In the genomic region with DNA sequence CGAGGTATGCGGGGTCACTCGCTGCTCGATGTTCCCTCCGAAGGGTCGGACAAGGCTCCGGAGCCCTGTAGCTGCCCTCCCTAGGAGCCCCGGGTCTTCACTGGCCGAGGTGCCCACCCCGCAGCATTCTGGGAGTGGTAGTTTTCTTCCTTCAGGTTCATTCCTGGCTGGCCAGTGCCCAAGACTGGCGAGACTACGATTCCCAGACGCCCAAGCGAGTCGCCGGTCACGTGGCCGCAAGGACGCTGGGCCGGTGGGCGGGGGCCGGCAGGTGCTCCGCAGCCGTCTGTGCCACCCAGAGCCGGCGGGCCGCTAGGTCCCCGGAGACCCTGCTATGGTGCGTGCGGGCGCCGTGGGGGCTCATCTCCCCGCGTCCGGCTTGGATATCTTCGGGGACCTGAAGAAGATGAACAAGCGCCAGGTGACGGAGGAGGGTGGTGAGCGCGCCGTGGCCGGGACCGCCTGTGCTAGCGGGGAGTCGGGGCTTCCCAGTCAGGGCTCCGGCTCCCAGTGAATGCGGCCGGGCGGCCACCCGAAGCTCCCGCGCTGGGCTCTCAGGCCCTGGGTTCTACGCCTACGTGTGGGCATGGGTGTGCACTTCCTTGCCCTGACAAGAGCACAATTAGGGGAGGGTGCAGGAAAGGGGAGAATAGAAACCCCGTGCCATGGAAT, we compare ENCODE assay signal across 8 cellular contexts. TPM values are rescaled to one million over a fixed set of nuclear protein-coding genes. Genes with fewer than 3 reads are reported as not detected.
DNase-seq lines count a peak whose midpoint lies in the region; ATAC-seq and TF ChIP-seq lines count a peak whose summit lies in the region.

A gene (plus strand): TSS at position 270 of the 672 bp plus-strand sequence. CDS start 65 bp downstream, at position 335.

- H3K9me3 ChIP-seq in CD8-positive, alpha-beta T cell (ENCODE audit: low read length): no peaks in the 10 kb centered on the region
- H3K9me3 ChIP-seq in effector memory CD4-positive, alpha-beta T cell (ENCODE audit: control insufficient read depth, low read length): no peaks in the 10 kb centered on the region

- peaks cover 8% of the 10 kb centered on the region for H3K27me3 Mint-ChIP-seq in CD8-positive, alpha-beta T cell (ENCODE audit: low read depth)

- H3K36me3 ChIP-seq in CD8-positive, alpha-beta T cell (ENCODE audit: insufficient read depth, low read length): no peaks in the 10 kb centered on the region
- no peaks in the 10 kb centered on the region for H3K36me3 ChIP-seq in effector memory CD4-positive, alpha-beta T cell (ENCODE audit: control insufficient read depth, insufficient read depth, low read length)

- peak; percentile 90 for ATAC-seq in CD8-positive, alpha-beta T cell
- ATAC-seq in GM19468 (IDR thresholded peaks at IDR 0.05; ENCODE audit: extremely low read depth, unreplicated experiment): peak; percentile 78

- peak; percentile 91 to 96 (median 94) for DNase-seq in CD8-positive, alpha-beta T cell
- DNase-seq in HS-5 (ENCODE audit: low read depth) (peak; percentile 80), medulla oblongata (ENCODE audit: extremely low spot score) (peak; percentile 99)
- DNase-seq in NK-92 treated with Interleukin-12 subunit alpha and Interleukin-12 subunit beta, amount 100 ng/mL, for 24 hours (lab: John Stamatoyannopoulos, UW): peak; percentile 92
- DNase-seq in effector memory CD4-positive, alpha-beta T cell: peak; percentile 84 to 94 (median 93)
- peak; percentile 89 for DNase-seq in stimulated activated CD8-positive, alpha-beta memory T cell treated with anti-CD3 and anti-CD28 coated beads, Interleukin-12 subunit alpha, Interleukin-12 subunit beta, amount 100 ng/mL, for 1 hour (ENCODE audit: low read depth)

- H3K27me3 ChIP-seq in CD8-positive, alpha-beta T cell (ENCODE audit: insufficient read depth, low read length): no peaks in the 10 kb centered on the region
- no peaks in the 10 kb centered on the region for H3K27me3 ChIP-seq in effector memory CD4-positive, alpha-beta T cell (replicated peaks; ENCODE audit: control insufficient read depth, insufficient read depth, low read length, poor library complexity, severe bottlenecking)

- intact Hi-C loops in CD8-positive, alpha-beta T cell (cut with DNase I, micrococcal nuclease): loop anchor here (1.0 to 10.0 kb wide), 7 partner anchors 55 to 1512 kb away; a partner anchor contains a TSS

- H3K36me3 Mint-ChIP-seq in CD8-positive, alpha-beta T cell: peaks cover 2% of the 10 kb centered on the region

- POLR2A ChIA-PET in CD8-positive, alpha-beta T cell (lab: Charles Lee): interaction anchor here (1.4 kb wide), 1 partner anchor 12 kb away, joined by 3 read pairs; no protein-coding TSS in a partner anchor
- POLR2A ChIA-PET in activated CD8-positive, alpha-beta memory T cell treated with anti-CD3 and anti-CD28 coated beads for 36 hours (lab: Charles Lee): interaction anchor here (0.5 to 1.4 kb wide), 2 partner anchors 220 to 761 kb away, joined by 4 read pairs; no protein-coding TSS in a partner anchor

- H3K27ac Mint-ChIP-seq in CD8-positive, alpha-beta T cell: peak within 1 kb of the TSS; percentile 100

- peak within 1 kb of the TSS; percentile 99 for H3K4me3 ChIP-seq in CD8-positive, alpha-beta T cell (ENCODE audit: low read depth, low read length)
- H3K4me3 ChIP-seq in effector memory CD4-positive, alpha-beta T cell (ENCODE audit: insufficient read depth, low read depth, low read length, poor library complexity, severe bottlenecking): peak within 1 kb of the TSS; percentile 66

- H3K4me3 Mint-ChIP-seq in CD8-positive, alpha-beta T cell: peak within 1 kb of the TSS; percentile 94

- no peak for TF ChIP-seq CTCF in CD8-positive, alpha-beta T cell (IDR thresholded peaks at IDR 0.05)

- H3K27ac ChIP-seq in CD8-positive, alpha-beta T cell (ENCODE audit: low read depth, low read length): peak within 1 kb of the TSS; percentile 98
- H3K27ac ChIP-seq in effector memory CD4-positive, alpha-beta T cell (ENCODE audit: insufficient read depth, low read length, poor library complexity, severe bottlenecking): peak within 1 kb of the TSS; percentile 99

- peaks cover 43% of the 10 kb centered on the region for H3K4me1 Mint-ChIP-seq in CD8-positive, alpha-beta T cell (ENCODE audit: low read depth)

- no peaks in the 10 kb centered on the region for H3K9me3 Mint-ChIP-seq in CD8-positive, alpha-beta T cell

- CTCF ChIA-PET in CD8-positive, alpha-beta T cell (lab: Charles Lee): no interaction called here
- CTCF ChIA-PET in activated CD8-positive, alpha-beta memory T cell treated with anti-CD3 and anti-CD28 coated beads for 36 hours (lab: Charles Lee): interaction anchor here (0.7 to 0.9 kb wide), 2 partner anchors 11 to 51 kb away, joined by 3 read pairs; no protein-coding TSS in a partner anchor

- peaks cover 19% of the 10 kb centered on the region for H3K4me1 ChIP-seq in CD8-positive, alpha-beta T cell (ENCODE audit: insufficient read depth, low read length)
- H3K4me1 ChIP-seq in effector memory CD4-positive, alpha-beta T cell (ENCODE audit: control insufficient read depth, insufficient read depth, low read length, poor library complexity, severe bottlenecking): peaks cover 21% of the 10 kb centered on the region

RNA-seq across cellular contexts. Expression of the gene that starts here (rescaled TPM):
- total RNA-seq in CD8-positive, alpha-beta T cell: 10 to 100 TPM; 33.8 to 38.5 TPM
- 100 to 1,000 TPM; 121 to 131 TPM for total RNA-seq in activated CD8-positive, alpha-beta memory T cell treated with anti-CD3 and anti-CD28 coated beads for 36 hours

Comparison
In these comparisons a context has a peak if more than half of its experiments do, and no peak if none do; other contexts are left out.
1. Peak in every context shown above with its lines: DNase-seq, ATAC-seq, H3K4me3 ChIP-seq and H3K27ac ChIP-seq.